17 cellular contexts compared by ENCODE assay signal in the genomic region with DNA sequence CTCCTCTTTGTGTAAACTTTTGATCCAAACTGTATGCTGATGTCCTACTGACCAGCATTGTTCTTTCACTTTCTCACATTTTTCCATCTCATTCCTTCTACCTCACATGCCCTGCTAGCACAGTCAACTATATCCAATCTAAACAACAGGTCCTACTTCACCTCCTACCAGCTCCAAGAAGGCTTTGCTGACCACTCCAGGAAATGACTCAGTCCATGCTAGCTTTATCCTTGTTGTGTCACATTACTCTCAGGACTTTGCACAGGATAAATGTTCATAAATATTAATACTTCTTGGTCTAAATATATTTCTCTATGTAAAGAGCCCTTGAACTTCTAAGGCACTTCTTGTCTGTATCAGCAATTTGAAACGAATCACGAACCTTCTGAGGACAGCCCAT.
DNase-seq lines count a peak whose midpoint lies in the region; ATAC-seq, FAIRE-seq and TF ChIP-seq lines count a peak whose summit lies in the region.
"Had no signal": no experiment of that assay in that cellular context is flagged by ENCODE, and none has a peak within 500 bp of the region (broad histone marks: within the 10 kb centered on the region; RNA-seq: fewer than 3 reads in every experiment).

No MANE protein-coding gene starts in this region.

- no peak overlapping the region for H3K27ac ChIP-seq in small intestine (ENCODE audit: low read depth in 1 of 2, low read length in 1 of 2)
- H3K27ac ChIP-seq: body of pancreas, thyroid gland had no signal

- H3K27ac Mint-ChIP-seq in activated naive CD8-positive, alpha-beta T cell treated with anti-CD3 and anti-CD28 coated beads, Interleukin-2, amount 10 ng/mL, durations not matched to agents 7 days and 5 days, result peak overlapping the region; percentile 1
- no peak overlapping the region for H3K27ac Mint-ChIP-seq in activated naive CD8-positive, alpha-beta T cell treated with anti-CD3 and anti-CD28 coated beads for 36 hours
- no peak overlapping the region for H3K27ac Mint-ChIP-seq in activated CD4-positive, alpha-beta memory T cell treated with anti-CD3 and anti-CD28 coated beads for 36 hours

- TF ChIP-seq CTCF in fibroblast of pulmonary artery (IDR thresholded peaks at IDR 0.05; ENCODE audit: low read length, missing control alignments), result no peak

- H3K36me3 ChIP-seq in small intestine (ENCODE audit: control insufficient read depth in 2 of 2, insufficient read depth in 2 of 2, low read length in 2 of 2), result no peaks in the 10 kb centered on the region
- H3K36me3 ChIP-seq: thyroid gland had no signal

- intact Hi-C loops in activated CD4-positive, alpha-beta memory T cell treated with anti-CD3 and anti-CD28 coated beads for 36 hours (cut with micrococcal nuclease), result no loop called here

- H3K9me3 Mint-ChIP-seq in activated naive CD8-positive, alpha-beta T cell treated with anti-CD3 and anti-CD28 coated beads, Interleukin-2, amount 10 ng/mL, durations not matched to agents 7 days and 5 days, result peaks cover 5% of the 10 kb centered on the region
- H3K9me3 Mint-ChIP-seq in activated naive CD8-positive, alpha-beta T cell treated with anti-CD3 and anti-CD28 coated beads for 36 hours, result peaks cover 2% of the 10 kb centered on the region
- H3K9me3 Mint-ChIP-seq in activated CD4-positive, alpha-beta memory T cell treated with anti-CD3 and anti-CD28 coated beads for 36 hours, result no peaks in the 10 kb centered on the region

- ATAC-seq in activated naive CD8-positive, alpha-beta T cell treated with anti-CD3 and anti-CD28 coated beads, Interleukin-2, amount 10 ng/mL, durations not matched to agents 7 days and 5 days (ENCODE audit: low read depth), result no peak
- ATAC-seq in GM21529 (IDR thresholded peaks at IDR 0.05; ENCODE audit: unreplicated experiment) (no peak), HG03280 (IDR thresholded peaks at IDR 0.05; ENCODE audit: unreplicated experiment) (no peak)
- ATAC-seq: body of pancreas, right cardiac atrium had no signal

- no peaks in the 10 kb centered on the region for H3K27me3 ChIP-seq in small intestine (ENCODE audit: control insufficient read depth in 2 of 2, insufficient read depth in 2 of 2, low read length in 2 of 2)
- H3K27me3 ChIP-seq: body of pancreas had no signal

- peaks cover 2% of the 10 kb centered on the region for H3K4me1 Mint-ChIP-seq in activated naive CD8-positive, alpha-beta T cell treated with anti-CD3 and anti-CD28 coated beads, Interleukin-2, amount 10 ng/mL, durations not matched to agents 7 days and 5 days
- H3K4me1 Mint-ChIP-seq in activated naive CD8-positive, alpha-beta T cell treated with anti-CD3 and anti-CD28 coated beads for 36 hours, result no peaks in the 10 kb centered on the region
- H3K4me1 Mint-ChIP-seq in activated CD4-positive, alpha-beta memory T cell treated with anti-CD3 and anti-CD28 coated beads for 36 hours (ENCODE audit: low read depth), result no peaks in the 10 kb centered on the region

- CTCF ChIA-PET in activated CD4-positive, alpha-beta memory T cell treated with anti-CD3 and anti-CD28 coated beads for 36 hours (lab: Charles Lee), result interaction anchor here (0.6 kb wide), 1 partner anchor 11 kb away, joined by 5 read pairs; no protein-coding TSS in a partner anchor

- peak; percentile 32 for FAIRE-seq in TTC549 (lab: Jason Lieb, UNC)
- FAIRE-seq in small intestine (lab: Jason Lieb, UNC), result no peak
- FAIRE-seq: A204.1, GM18507 had no signal

- POLR2A ChIA-PET in activated naive CD8-positive, alpha-beta T cell treated with anti-CD3 and anti-CD28 coated beads, Interleukin-2, amount 10 ng/mL, durations not matched to agents 7 days and 5 days (lab: Charles Lee), result no interaction called here
- POLR2A ChIA-PET in activated CD4-positive, alpha-beta memory T cell treated with anti-CD3 and anti-CD28 coated beads for 36 hours (lab: Charles Lee), result no interaction called here

- H3K36me3 Mint-ChIP-seq in activated naive CD8-positive, alpha-beta T cell treated with anti-CD3 and anti-CD28 coated beads, Interleukin-2, amount 10 ng/mL, durations not matched to agents 7 days and 5 days, result no peaks in the 10 kb centered on the region
- H3K36me3 Mint-ChIP-seq in activated naive CD8-positive, alpha-beta T cell treated with anti-CD3 and anti-CD28 coated beads for 36 hours, result no peaks in the 10 kb centered on the region
- H3K36me3 Mint-ChIP-seq in activated CD4-positive, alpha-beta memory T cell treated with anti-CD3 and anti-CD28 coated beads for 36 hours, result no peaks in the 10 kb centered on the region

- DNase-seq in activated naive CD8-positive, alpha-beta T cell treated with anti-CD3 and anti-CD28 coated beads, Interleukin-2, amount 10 ng/mL, durations not matched to agents 7 days and 5 days, result no peak
- DNase-seq in activated naive CD8-positive, alpha-beta T cell treated with anti-CD3 and anti-CD28 coated beads for 36 hours, result no peak
- DNase-seq in fibroblast of pulmonary artery (ENCODE audit: low read depth) (peak; percentile 86), small intestine (no peak)
- DNase-seq in activated CD4-positive, alpha-beta memory T cell treated with anti-CD3 and anti-CD28 coated beads for 36 hours, result no peak
- DNase-seq: body of pancreas, DMS79, erythroblast, NCI-H146, NCI-H774, right cardiac atrium, thyroid gland had no signal

- WGBS in small intestine, 3 donors, result 67 to 68% (median 67%) methylated on average over 2 of the region's 2 CpGs

- peaks cover 17% of the 10 kb centered on the region for H3K27me3 Mint-ChIP-seq in activated naive CD8-positive, alpha-beta T cell treated with anti-CD3 and anti-CD28 coated beads, Interleukin-2, amount 10 ng/mL, durations not matched to agents 7 days and 5 days
- H3K27me3 Mint-ChIP-seq in activated naive CD8-positive, alpha-beta T cell treated with anti-CD3 and anti-CD28 coated beads for 36 hours, result peaks cover 8% of the 10 kb centered on the region
- H3K27me3 Mint-ChIP-seq in activated CD4-positive, alpha-beta memory T cell treated with anti-CD3 and anti-CD28 coated beads for 36 hours, result peaks cover 17% of the 10 kb centered on the region

- H3K4me3 ChIP-seq in fibroblast of pulmonary artery (replicated peaks; ENCODE audit: low read depth, low read length) (no peak overlapping the region), small intestine (ENCODE audit: low read depth in 1 of 2, low read length in 2 of 2) (no peak overlapping the region)
- H3K4me3 ChIP-seq: body of pancreas, thyroid gland had no signal

- no peak overlapping the region for H3K4me3 Mint-ChIP-seq in activated naive CD8-positive, alpha-beta T cell treated with anti-CD3 and anti-CD28 coated beads, Interleukin-2, amount 10 ng/mL, durations not matched to agents 7 days and 5 days
- H3K4me3 Mint-ChIP-seq in activated naive CD8-positive, alpha-beta T cell treated with anti-CD3 and anti-CD28 coated beads for 36 hours, result no peak overlapping the region
- no peak overlapping the region for H3K4me3 Mint-ChIP-seq in activated CD4-positive, alpha-beta memory T cell treated with anti-CD3 and anti-CD28 coated beads for 36 hours

- no peaks in the 10 kb centered on the region for H3K9me3 ChIP-seq in small intestine (ENCODE audit: control insufficient read depth, low read depth)
- H3K9me3 ChIP-seq: body of pancreas, thyroid gland had no signal

- no peaks in the 10 kb centered on the region for H3K4me1 ChIP-seq in small intestine (ENCODE audit: control insufficient read depth in 2 of 2, insufficient read depth in 1 of 2, low read depth in 1 of 2, low read length in 1 of 2)
- H3K4me1 ChIP-seq: body of pancreas, thyroid gland had no signal
